ENCODE assay signal across 16 cellular contexts in genomic region chr10:96579133-96579532, GRCh38.
"Had no signal": no experiment of that assay in that cellular context is flagged by ENCODE, and none has a peak within 500 bp of the region (broad histone marks: within the 10 kb centered on the region; RNA-seq: fewer than 3 reads in every experiment).

No MANE protein-coding gene starts in this region.

- ATAC-seq: left lung; stimulated activated naive CD8-positive, alpha-beta T cell treated with anti-CD3 and anti-CD28 coated beads, Interleukin-15, amount 100 ng/mL, for 72 hours had no signal

- H3K27me3 ChIP-seq: cardiac muscle cell, gastrocnemius medialis, left lung, right atrium auricular region, upper lobe of left lung had no signal

- H3K4me3 ChIP-seq: cardiac muscle cell, gastrocnemius medialis, left lung, prostate gland, right atrium auricular region, skin epidermis, upper lobe of left lung had no signal

- DNase-seq: activated CD4-positive, alpha-beta T cell treated with anti-CD3 and anti-CD28 coated beads, Interleukin-2, amount 50 U/mL, for 4 hours; activated gamma-delta T cell; gastrocnemius medialis; head of caudate nucleus; kidney; left lung; naive B cell; stimulated activated CD4-positive, alpha-beta T cell treated with anti-CD3 and anti-CD28 coated beads, Interleukin-4, amount 100 ng/mL, for 1 hour; stimulated activated naive CD8-positive, alpha-beta T cell treated with anti-CD3 and anti-CD28 coated beads, Interleukin-15, amount 100 ng/mL, for 72 hours; SW 1271; T-helper 2 cell; upper lobe of left lung had no signal

- FAIRE-seq: kidney had no signal

- H3K27ac ChIP-seq: left lung, skin epidermis, upper lobe of left lung had no signal

- H3K36me3 ChIP-seq: cardiac muscle cell, gastrocnemius medialis, prostate gland had no signal

- H3K9me3 ChIP-seq: gastrocnemius medialis, left lung, prostate gland, right atrium auricular region, upper lobe of left lung had no signal
